In genomic region chr12:99918003-99918402, GRCh38 we compare ENCODE assay signal across 19 cellular contexts.
A peak's percentile ranks its signal among the peaks of the same experiment; 100 is the strongest.
DNase-seq lines count a peak whose midpoint lies in the region; ATAC-seq, FAIRE-seq and TF ChIP-seq lines count a peak whose summit lies in the region.
"Had no signal": no experiment of that assay in that cellular context is flagged by ENCODE, and none has a peak within 500 bp of the region (broad histone marks: within the 10 kb centered on the region; RNA-seq: fewer than 3 reads in every experiment).

No MANE protein-coding gene starts in this region.

- no peak for TF ChIP-seq EP300 in gastroesophageal sphincter (IDR thresholded peaks at IDR 0.05)

- H3K36me3 ChIP-seq in bronchial epithelial cell (ENCODE audit: control insufficient read depth, insufficient read depth, low read length) (no peaks in the 10 kb centered on the region), gastroesophageal sphincter (no peaks in the 10 kb centered on the region)
- H3K36me3 ChIP-seq: BE2C had no signal

- peak; percentile 7 for FAIRE-seq in bronchial epithelial cell (lab: Jason Lieb, UNC)

- WGBS in gastroesophageal sphincter (ENCODE audit: low coverage in 1 of 2), 2 donors = 75% methylated on average over 1 to 3 of the region's 3 CpGs

- H3K9me3 ChIP-seq in gastroesophageal sphincter = no peaks in the 10 kb centered on the region
- H3K9me3 ChIP-seq: BE2C, SK-N-SH had no signal

- intact Hi-C loops in head of caudate nucleus (cut with DNase I) = no loop called here

- no peaks in the 10 kb centered on the region for H3K27me3 ChIP-seq in bronchial epithelial cell (ENCODE audit: control insufficient read depth, insufficient read depth, low read length)
- H3K27me3 ChIP-seq in gastroesophageal sphincter = no peaks in the 10 kb centered on the region
- H3K27me3 ChIP-seq: BE2C had no signal

- TF ChIP-seq POLR2A in gastroesophageal sphincter (IDR thresholded peaks at IDR 0.05) = no peak

- ATAC-seq in gastroesophageal sphincter (peak; percentile 81), HG02623 (IDR thresholded peaks at IDR 0.05; ENCODE audit: unreplicated experiment) (no peak)
- ATAC-seq: Panc1 had no signal

- H3K4me1 ChIP-seq in gastroesophageal sphincter = peaks cover 0 to 7% (median 0%) of the 10 kb centered on the region in 3 donors
- H3K4me1 ChIP-seq: BE2C had no signal

- no peak for TF ChIP-seq CTCF in bronchial epithelial cell (IDR thresholded peaks at IDR 0.05; ENCODE audit: insufficient read depth, low read length, severe bottlenecking)
- no peak for TF ChIP-seq CTCF in gastroesophageal sphincter (IDR thresholded peaks at IDR 0.05)

- DNase-seq in LHCN-M2 (ENCODE audit: low read depth) (peak; percentile 10), bronchial epithelial cell (ENCODE audit: low read depth) (no peak), skeletal muscle cell (ENCODE audit: low read depth) (peak; percentile 9), head of caudate nucleus (no peak), dermis blood vessel endothelial cell (no peak), ecto neural progenitor cell (ENCODE audit: low spot score) (no peak)
- DNase-seq: BE2C; CD4-positive, alpha-beta memory T cell; HCEC 1CT; KBM-7; NCI-H1092; NCI-H146; NCI-H2227 treated with DMSO at 0.1 percent for 48 hours; NCI-H524 treated with DMSO at 0.1 percent for 48 hours; SHP77; SK-N-SH had no signal

- no peak overlapping the region for H3K4me3 ChIP-seq in bronchial epithelial cell (ENCODE audit: low read depth, low read length)
- H3K4me3 ChIP-seq in gastroesophageal sphincter = no peak overlapping the region
- H3K4me3 ChIP-seq in skeletal muscle cell (ENCODE audit: low read depth, low read length) = no peak overlapping the region

- H3K27ac ChIP-seq in gastroesophageal sphincter = no peak overlapping the region

Comparison
In these comparisons a context has a peak if more than half of its experiments do, and no peak if none do; other contexts are left out.
1. DNase-seq: peak in LHCN-M2 (single experiment) and skeletal muscle cell (single experiment); none in bronchial epithelial cell (single experiment), head of caudate nucleus (0 of 42), dermis blood vessel endothelial cell (single experiment) and ecto neural progenitor cell (single experiment).